In genomic region chr7:50745835-50746234, GRCh38 we compare ENCODE assay signal across 29 cellular contexts.
"Had no signal": no experiment of that assay in that cellular context is flagged by ENCODE, and none has a peak within 500 bp of the region (broad histone marks: within the 10 kb centered on the region; RNA-seq: fewer than 3 reads in every experiment).

No MANE protein-coding gene starts in this region.

- H3K36me3 ChIP-seq: ovary, prostate gland, thyroid gland, transverse colon, vagina had no signal

- DNase-seq: hippocampal formation; kidney glomerular epithelial cell; left colon; left lung; mesendoderm; naive B cell; ovary; posterior cingulate gyrus; retina; right cardiac atrium; stimulated activated CD4-positive, alpha-beta T cell treated with anti-CD3 and anti-CD28 coated beads, Interleukin-12 subunit alpha, Interleukin-12 subunit beta, amount 100 ng/mL, for 4 hours; stimulated activated CD4-positive, alpha-beta T cell treated with anti-CD3 and anti-CD28 coated beads, Interleukin-15, amount 100 ng/mL, for 24 hours; stimulated activated CD4-positive, alpha-beta T cell treated with anti-CD3 and anti-CD28 coated beads, Interleukin-2, amount 100 ng/mL, for 24 hours; stimulated activated CD4-positive, alpha-beta T cell treated with anti-CD3 and anti-CD28 coated beads, Interleukin-4, amount 100 ng/mL, for 1 hour; stimulated activated naive B cell treated with anti-CD40 and anti-IgM and Interleukin-4, amounts not matched to agents 10 μg/mL and 1 μg/mL and 100 μg/mL, for 72 hours; stimulated activated naive CD8-positive, alpha-beta T cell treated with anti-CD3 and anti-CD28 coated beads, Interleukin-15, Interleukin-2, amounts not matched to agents 100 U/mL and 50 U/mL, for 24 hours; stomach; testis; thyroid gland; transverse colon; upper lobe of left lung had no signal

- H3K4me1 Mint-ChIP-seq: naive B cell; stimulated activated naive B cell treated with anti-CD40 and anti-IgM and Interleukin-4, amounts not matched to agents 10 μg/mL and 1 μg/mL and 100 μg/mL, for 72 hours had no signal

- H3K4me3 Mint-ChIP-seq: mesothelial cell of epicardium; naive B cell; natural killer cell treated with Interleukin-12 subunit alpha and Interleukin-12 subunit beta and Interleukin-15 and Interleukin-18, amount 100 ng/mL, for 72 hours; stimulated activated naive B cell treated with anti-CD40 and anti-IgM and Interleukin-4, amounts not matched to agents 10 μg/mL and 1 μg/mL and 100 μg/mL, for 72 hours had no signal

- ATAC-seq: left colon; left lung; right cardiac atrium; sciatic nerve; stimulated activated naive B cell treated with anti-CD40 and anti-IgM and Interleukin-4, amounts not matched to agents 10 μg/mL and 1 μg/mL and 100 μg/mL, for 72 hours; stimulated activated naive CD8-positive, alpha-beta T cell treated with anti-CD3 and anti-CD28 coated beads, Interleukin-15, Interleukin-2, amounts not matched to agents 100 U/mL and 50 U/mL, for 24 hours had no signal

- H3K9me3 Mint-ChIP-seq: mesothelial cell of epicardium; naive B cell; natural killer cell treated with Interleukin-12 subunit alpha and Interleukin-12 subunit beta and Interleukin-15 and Interleukin-18, amount 100 ng/mL, for 72 hours; stimulated activated naive B cell treated with anti-CD40 and anti-IgM and Interleukin-4, amounts not matched to agents 10 μg/mL and 1 μg/mL and 100 μg/mL, for 72 hours had no signal

- H3K27ac ChIP-seq: left lung, ovary, prostate gland, skin epidermis, stomach, testis, thyroid gland, transverse colon, vagina had no signal

- H3K4me3 ChIP-seq: left lung, lung, ovary, prostate gland, skin epidermis, stomach, testis, thyroid gland, transverse colon, upper lobe of left lung, vagina had no signal

- H3K36me3 Mint-ChIP-seq: naive B cell; natural killer cell treated with Interleukin-12 subunit alpha and Interleukin-12 subunit beta and Interleukin-15 and Interleukin-18, amount 100 ng/mL, for 72 hours; stimulated activated naive B cell treated with anti-CD40 and anti-IgM and Interleukin-4, amounts not matched to agents 10 μg/mL and 1 μg/mL and 100 μg/mL, for 72 hours had no signal

- H3K9me3 ChIP-seq: left lung, ovary, prostate gland, stomach, testis, thyroid gland, transverse colon, upper lobe of left lung, vagina had no signal

- H3K27ac Mint-ChIP-seq: mesothelial cell of epicardium; natural killer cell treated with Interleukin-12 subunit alpha and Interleukin-12 subunit beta and Interleukin-15 and Interleukin-18, amount 100 ng/mL, for 72 hours; stimulated activated naive B cell treated with anti-CD40 and anti-IgM and Interleukin-4, amounts not matched to agents 10 μg/mL and 1 μg/mL and 100 μg/mL, for 72 hours had no signal

- H3K4me1 ChIP-seq: testis had no signal

- FAIRE-seq: keratinocyte had no signal

- H3K27me3 ChIP-seq: left lung, ovary, stomach, testis, thyroid gland, transverse colon, upper lobe of left lung, vagina had no signal
